In genomic region chrX:15946783-15947550, GRCh38 we compare ENCODE assay signal across 11 cellular contexts.
A peak's percentile ranks its signal among the peaks of the same experiment; 100 is the strongest.
DNase-seq lines count a peak whose midpoint lies in the region; ATAC-seq and TF ChIP-seq lines count a peak whose summit lies in the region.
"Had no signal": no experiment of that assay in that cellular context is flagged by ENCODE, and none has a peak within 500 bp of the region (broad histone marks: within the 10 kb centered on the region; RNA-seq: fewer than 3 reads in every experiment).

No MANE protein-coding gene starts in this region.

- no peak overlapping the region for H3K23ac ChIP-seq in trophoblast cell (ENCODE audit: low read length)

- no peak for TF ChIP-seq CTCF in GM23338 (conservative IDR thresholded peaks at IDR 0.05; ENCODE audit: low read depth in 2 of 2)
- no peak for TF ChIP-seq CTCF in endothelial cell (IDR thresholded peaks at IDR 0.05; ENCODE audit: unreplicated experiment)

- H2AFZ ChIP-seq in GM23338 (no peak overlapping the region), trophoblast cell (ENCODE audit: insufficient read depth, low read length, poor library complexity) (no peak overlapping the region)

- H3K4ac ChIP-seq in trophoblast cell (ENCODE audit: low read depth, low read length): no peak overlapping the region

- no peak overlapping the region for H4K91ac ChIP-seq in trophoblast cell (ENCODE audit: low read depth, low read length)

- peak overlapping the region; percentile 94 for H3K27ac Mint-ChIP-seq in GM23338
- peak overlapping the region; percentile 91 for H3K27ac Mint-ChIP-seq in endothelial cell (ENCODE audit: unreplicated experiment)

- no peak overlapping the region for H3K4me3 ChIP-seq in GM23338
- H3K4me3 ChIP-seq in trophoblast cell (ENCODE audit: low read depth, low read length): no peak overlapping the region
- H3K4me3 ChIP-seq: cardiac muscle cell, thyroid gland had no signal

- 0 out of 3 replicates have a peak, but pooled peaks cover under 1% of the 10 kb centered on the region for H3K36me3 Mint-ChIP-seq in GM23338 (ENCODE audit: low read depth)
- H3K36me3 Mint-ChIP-seq in endothelial cell (ENCODE audit: low read depth, unreplicated experiment): no peaks in the 10 kb centered on the region

- DNase-seq in GM23338 (ENCODE audit: low spot score): no peak
- DNase-seq in NOMO-1 treated with DMSO at 0.1 percent for 48 hours (lab: John Stamatoyannopoulos, UW; ENCODE audit: unreplicated experiment): peak; percentile 47
- no peak for DNase-seq in endothelial cell (ENCODE audit: low spot score)
- no peak for DNase-seq in trophoblast cell
- DNase-seq in DMS 273 treated with DMSO at 0.1 percent for 48 hours (lab: John Stamatoyannopoulos, UW): no peak
- no peak for DNase-seq in effector CD4-positive, alpha-beta T cell
- DNase-seq in NCI-H1092 treated with DMSO at 0.1 percent for 48 hours (lab: John Stamatoyannopoulos, UW): no peak
- DNase-seq: left colon, NCI-H187 treated with DMSO at 0.1 percent for 48 hours, thyroid gland had no signal

- H3K36me3 ChIP-seq in GM23338 (ENCODE audit: insufficient read depth) (no peaks in the 10 kb centered on the region), trophoblast cell (ENCODE audit: control insufficient read depth in 1 of 2, insufficient read depth in 2 of 2, low read length in 2 of 2) (no peaks in the 10 kb centered on the region)
- H3K36me3 ChIP-seq: cardiac muscle cell, thyroid gland had no signal

- H2BK120ac ChIP-seq in trophoblast cell (ENCODE audit: insufficient read depth, low read length, poor library complexity): no peak overlapping the region

- no peaks in the 10 kb centered on the region; the same call in 2 of the 3 replicates for H3K9me3 Mint-ChIP-seq in GM23338
- no peaks in the 10 kb centered on the region for H3K9me3 Mint-ChIP-seq in endothelial cell (ENCODE audit: unreplicated experiment)

- 0 out of 2 replicates have a peak overlapping the region, but pooled peaks have one; percentile 43 for H3K4me2 ChIP-seq in GM23338
- H3K4me2 ChIP-seq in trophoblast cell (ENCODE audit: low read length): peak overlapping the region; percentile 41

- no peak overlapping the region for H3K27ac ChIP-seq in GM23338 (ENCODE audit: low read depth)
- peak overlapping the region; percentile 86 for H3K27ac ChIP-seq in trophoblast cell (ENCODE audit: low read depth, low read length)
- H3K27ac ChIP-seq: cardiac muscle cell, thyroid gland had no signal

- no peaks in the 10 kb centered on the region for H3K27me3 ChIP-seq in GM23338 (ENCODE audit: insufficient read depth)
- H3K27me3 ChIP-seq in trophoblast cell (ENCODE audit: insufficient read depth, low read length): no peaks in the 10 kb centered on the region
- H3K27me3 ChIP-seq: cardiac muscle cell, thyroid gland had no signal

- no CpG with 5 or more reads among the region's 6 CpGs for WGBS in trophoblast cell (ENCODE audit: extremely low coverage, insufficient coverage, insufficient read length)

- ATAC-seq in GM23338: peak; percentile 34; the same call in 2 of the 3 replicates
- ATAC-seq: left colon had no signal

- H3K18ac ChIP-seq in trophoblast cell (ENCODE audit: low read length): no peak overlapping the region

- H4K20me1 ChIP-seq in GM23338 (replicated peaks; ENCODE audit: insufficient read depth): no peaks in the 10 kb centered on the region

- H2AK5ac ChIP-seq in trophoblast cell (ENCODE audit: low read length): no peak overlapping the region

- no peak overlapping the region for H4K12ac ChIP-seq in trophoblast cell (ENCODE audit: low read depth, low read length)

- H3K4me1 Mint-ChIP-seq in GM23338 (peaks cover 12% of the 10 kb centered on the region), endothelial cell (ENCODE audit: unreplicated experiment) (peaks cover 24% of the 10 kb centered on the region)

- H4K8ac ChIP-seq in trophoblast cell (ENCODE audit: low read depth, low read length): no peak overlapping the region

- H3K9me2 ChIP-seq in GM23338 (ENCODE audit: insufficient read depth): no peaks in the 10 kb centered on the region

- no peaks in the 10 kb centered on the region for H3K79me1 ChIP-seq in trophoblast cell (ENCODE audit: low read length)

- H3K79me2 ChIP-seq in GM23338 (replicated peaks; ENCODE audit: insufficient read depth): no peaks in the 10 kb centered on the region
- H3K79me2 ChIP-seq in trophoblast cell (ENCODE audit: control insufficient read depth, insufficient read depth, low read length, poor library complexity): no peaks in the 10 kb centered on the region

- H3K4me3 Mint-ChIP-seq in GM23338 (no peak overlapping the region; the same call in 2 of the 3 replicates), endothelial cell (ENCODE audit: unreplicated experiment) (no peak overlapping the region)

- H3K9me3 ChIP-seq in trophoblast cell (ENCODE audit: insufficient read depth, low read depth, low read length): no peaks in the 10 kb centered on the region
- H3K9me3 ChIP-seq: thyroid gland had no signal

- H3K4me1 ChIP-seq in GM23338 (ENCODE audit: insufficient read depth): no peaks in the 10 kb centered on the region; the same call in 1 of the 2 replicates
- H3K4me1 ChIP-seq in trophoblast cell (ENCODE audit: control insufficient read depth in 1 of 2, insufficient read depth in 2 of 2, low read length in 2 of 2): peaks cover 0 to 2% of the 10 kb centered on the region in 2 experiments
- H3K4me1 ChIP-seq: thyroid gland had no signal

- H2BK5ac ChIP-seq in trophoblast cell (ENCODE audit: low read depth, low read length, poor library complexity): no peak overlapping the region

- no peak overlapping the region for H3K14ac ChIP-seq in trophoblast cell (ENCODE audit: low read length)

- H3F3A ChIP-seq in GM23338 (replicated peaks; ENCODE audit: low read depth): no peaks in the 10 kb centered on the region

- H3K9ac ChIP-seq in trophoblast cell (ENCODE audit: low read length): no peak overlapping the region

- no peak overlapping the region for H2BK12ac ChIP-seq in trophoblast cell (ENCODE audit: low read length)

- H3K27me3 Mint-ChIP-seq in GM23338 (ENCODE audit: insufficient read depth, low read depth, poor library complexity) (no peaks in the 10 kb centered on the region), endothelial cell (ENCODE audit: unreplicated experiment) (no peaks in the 10 kb centered on the region)

TF ChIP-seq in GM23338, 12 proteins besides CTCF, POLR2A, EP300 and RAD21:
- TF ChIP-seq ETS1 (IDR thresholded peaks at IDR 0.05) (no peak), NANOG (IDR thresholded peaks at IDR 0.05; ENCODE audit: borderline replicate concordance) (no peak), ZNF331 (CRISPR knock-in tag; IDR thresholded peaks at IDR 0.05; ENCODE audit: low read depth) (no peak), ZNF114 (CRISPR knock-in tag; IDR thresholded peaks at IDR 0.05) (no peak), EZH2phosphoT487 (IDR thresholded peaks at IDR 0.05; ENCODE audit: unreplicated experiment) (no peak), EZH2 (IDR thresholded peaks at IDR 0.05; ENCODE audit: low read depth, unreplicated experiment) (no peak)
